In the genomic region with DNA sequence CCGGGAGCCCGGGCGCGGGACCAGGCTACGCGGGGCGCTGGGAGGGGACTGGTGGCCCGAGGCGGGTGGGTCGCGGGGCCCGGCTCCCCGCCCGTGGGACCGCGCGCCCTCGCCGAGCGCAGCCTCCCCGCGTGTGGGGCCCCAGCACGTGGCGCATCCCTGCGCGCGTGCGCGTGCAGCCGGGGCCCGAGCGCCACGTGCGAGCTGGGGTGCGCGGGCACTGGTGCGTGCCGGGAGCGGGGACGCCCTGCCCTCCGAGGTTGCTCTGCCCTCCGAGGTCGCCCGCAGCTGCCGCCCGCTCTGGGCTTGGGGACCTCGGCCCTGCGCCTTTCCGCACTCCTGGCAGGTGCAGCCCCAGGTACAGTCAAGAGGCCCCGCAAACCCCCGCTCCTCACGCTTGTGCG, we compare ENCODE assay signal across 8 cellular contexts. TPM values are rescaled to one million over a fixed set of nuclear protein-coding genes. Genes with fewer than 3 reads are reported as not detected.
DNase-seq lines count a peak whose midpoint lies in the region; ATAC-seq and TF ChIP-seq lines count a peak whose summit lies in the region.

No MANE protein-coding gene starts in this region.

- H3K4me2 ChIP-seq in BLaER1 treated with 17β-estradiol and CSF1 and Interleukin-3, amounts not matched to agents 10 nM and 100 nM: peak overlapping the region; percentile 90 to 100 (median 94)

- ATAC-seq in HG03135 (IDR thresholded peaks at IDR 0.05; ENCODE audit: unreplicated experiment): peak; percentile 27

- H3K27me3 ChIP-seq in BLaER1 treated with 17β-estradiol and CSF1 and Interleukin-3, amounts not matched to agents 10 nM and 100 nM: no peaks in the 10 kb centered on the region
- H3K27me3 ChIP-seq in right atrium auricular region (no peaks in the 10 kb centered on the region), sigmoid colon (peaks cover 6 to 23% (median 18%) of the 10 kb centered on the region in 3 donors)

- 1% methylated on average over 53 of the region's 53 CpGs for WGBS in sigmoid colon, 2 donors

- H3K9me3 ChIP-seq in BLaER1 treated with 17β-estradiol and CSF1 and Interleukin-3, amounts not matched to agents 10 nM and 100 nM (replicated peaks in 1 of 11): no peaks in the 10 kb centered on the region
- H3K9me3 ChIP-seq in right atrium auricular region (no peaks in the 10 kb centered on the region), sigmoid colon (no peaks in the 10 kb centered on the region)

- TF ChIP-seq CTCF in right atrium auricular region (IDR thresholded peaks at IDR 0.05): no peak
- TF ChIP-seq CTCF in sigmoid colon (IDR thresholded peaks at IDR 0.05): no peak

- in situ Hi-C loops in GM18951 (cut with MboI; ENCODE audit: low sequenced_read_pairs, unreplicated experiment): no loop called here

- peaks cover 33 to 70% (median 58%) of the 10 kb centered on the region in 10 experiments for H3K4me1 ChIP-seq in BLaER1 treated with 17β-estradiol and CSF1 and Interleukin-3, amounts not matched to agents 10 nM and 100 nM
- H3K4me1 ChIP-seq in right atrium auricular region (peaks cover 0 to 27% of the 10 kb centered on the region in 2 donors), sigmoid colon (peaks cover 0 to 21% (median 17%) of the 10 kb centered on the region in 4 donors)

- peaks cover 0 to 19% (median 11%) of the 10 kb centered on the region in 11 experiments; a peak in 13 of 22 replicates for H3K36me3 ChIP-seq in BLaER1 treated with 17β-estradiol and CSF1 and Interleukin-3, amounts not matched to agents 10 nM and 100 nM
- H3K36me3 ChIP-seq in right atrium auricular region (no peaks in the 10 kb centered on the region), sigmoid colon (no peaks in the 10 kb centered on the region)

- peak; percentile 53 for DNase-seq in NOMO-1 treated with dmso at 0.1 percent for 144 hours (lab: John Stamatoyannopoulos, UW; ENCODE audit: unreplicated experiment)
- peak; percentile 89 for DNase-seq in activated effector memory CD4-positive, alpha-beta T cell treated with anti-CD3 and anti-CD28 coated beads, Interleukin-2, amount 50 U/mL, for 16 hours
- no peak for DNase-seq in right atrium auricular region (ENCODE audit: low spot score)
- no peak for DNase-seq in sigmoid colon
- DNase-seq in HPDE6-E6E7 (ENCODE audit: extremely low spot score): no peak

- H3K4me3 ChIP-seq in BLaER1 treated with 17β-estradiol and CSF1 and Interleukin-3, amounts not matched to agents 10 nM and 100 nM: peak overlapping the region; percentile 88 to 97 (median 95)
- peak overlapping the region; percentile 14 to 62 for H3K4me3 ChIP-seq in right atrium auricular region
- H3K4me3 ChIP-seq in sigmoid colon: peak overlapping the region in 3 of 4 donors; percentile 56 to 61 (median 57)

- intact Hi-C loops in sigmoid colon (cut with DNase I): loop anchor here (2.0 kb wide), 1 partner anchor 67 kb away; no protein-coding TSS in a partner anchor

- no peak for TF ChIP-seq EP300 in sigmoid colon (IDR thresholded peaks at IDR 0.05)

- H4K20me1 ChIP-seq in BLaER1 treated with 17β-estradiol and CSF1 and Interleukin-3, amounts not matched to agents 10 nM and 100 nM: peaks cover 0 to 29% (median 15%) of the 10 kb centered on the region in 11 experiments; a peak in 11 of 22 replicates

- TF ChIP-seq POLR2A in GM18951 (IDR thresholded peaks at IDR 0.05; ENCODE audit: extremely low read depth, insufficient read depth, insufficient read length) (peak; percentile 37), sigmoid colon (IDR thresholded peaks at IDR 0.05) (no peak)

- H3K9ac ChIP-seq in BLaER1 treated with 17β-estradiol and CSF1 and Interleukin-3, amounts not matched to agents 10 nM and 100 nM: peak overlapping the region; percentile 80 to 94 (median 88)

- peak overlapping the region in 10 of 11 experiments; percentile 69 to 93 (median 90); a peak in 20 of 22 replicates for H3K27ac ChIP-seq in BLaER1 treated with 17β-estradiol and CSF1 and Interleukin-3, amounts not matched to agents 10 nM and 100 nM
- no peak overlapping the region for H3K27ac ChIP-seq in right atrium auricular region
- peak overlapping the region in 1 of 4 donors; percentile 49 for H3K27ac ChIP-seq in sigmoid colon

RNA-seq across cellular contexts. Expression of a gene that starts 0.4 kb away (rescaled TPM):
- 1 to 10 TPM; 4.0 to 4.4 TPM for total RNA-seq in right atrium auricular region
- total RNA-seq in sigmoid colon: 1 to 10 TPM in 3 of 4 donors, under 1 TPM in 1; 0.95 to 3.9 (median 1.4) TPM
- polyA plus RNA-seq in sigmoid colon: 10 to 100 TPM; 14.4 to 45.7 (median 21.0) TPM

Comparison
In these comparisons a context has a peak if more than half of its experiments do, and no peak if none do; other contexts are left out.
1. H3K27ac ChIP-seq: peak in BLaER1 treated with 17β-estradiol and CSF1 and Interleukin-3, amounts not matched to agents 10 nM and 100 nM (10 of 11); none in right atrium auricular region (0 of 2).
2. H3K4me3 ChIP-seq: peak in every context shown above with its lines; median percentile 95 in BLaER1 treated with 17β-estradiol and CSF1 and Interleukin-3, amounts not matched to agents 10 nM and 100 nM; 57 in sigmoid colon; 38 in right atrium auricular region.
3. DNase-seq: peak in NOMO-1 treated with dmso at 0.1 percent for 144 hours (single experiment) and activated effector memory CD4-positive, alpha-beta T cell treated with anti-CD3 and anti-CD28 coated beads, Interleukin-2, amount 50 U/mL, for 16 hours (single experiment); none in right atrium auricular region (single experiment), sigmoid colon (single experiment) and HPDE6-E6E7 (single experiment).